8 cellular contexts compared by ENCODE assay signal in genomic region chr1:148402152-148403084, GRCh38.
A peak's percentile ranks its signal among the peaks of the same experiment; 100 is the strongest.
DNase-seq lines count a peak whose midpoint lies in the region; ATAC-seq and TF ChIP-seq lines count a peak whose summit lies in the region.
"Not testable (repeated sequence)": the region's sequence is repeated elsewhere in the genome, so short reads cannot be mapped to it uniquely, and the experiment has no call there.

No MANE protein-coding gene starts in this region.

- H3K4me2 ChIP-seq in OCI-LY1 (ENCODE audit: low read length) = peak overlapping the region; percentile 61

- not testable (repeated sequence) for H3K9me3 Mint-ChIP-seq in CD14-positive monocyte

- H3K36me3 Mint-ChIP-seq in CD14-positive monocyte = not testable (repeated sequence)

- not testable (repeated sequence) for H3K9me3 ChIP-seq in OCI-LY1 (ENCODE audit: low read length); endocrine pancreas (ENCODE audit: control insufficient read depth, low read length)

- peak overlapping the region; percentile 72 for H3K4me3 ChIP-seq in OCI-LY1 (ENCODE audit: low read depth, low read length, poor library complexity, severe bottlenecking)
- H3K4me3 ChIP-seq in endocrine pancreas (ENCODE audit: control insufficient read depth, insufficient read depth, low read length) = peak overlapping the region; percentile 86

- H3K9ac ChIP-seq in OCI-LY1 (ENCODE audit: low read length) (peak overlapping the region; percentile 80), endocrine pancreas (ENCODE audit: control insufficient read depth, insufficient read depth, low read length) (peak overlapping the region; percentile 83)

- H3K79me2 ChIP-seq in OCI-LY1 (ENCODE audit: insufficient read depth, low read length) = not testable (repeated sequence)

- H4K20me1 ChIP-seq in OCI-LY1 (ENCODE audit: insufficient read depth, low read length) = not testable (repeated sequence)

- peak; percentile 90 for DNase-seq in CD14-positive monocyte (ENCODE audit: low spot score)
- DNase-seq in activated CD8-positive, alpha-beta memory T cell treated with anti-CD3 and anti-CD28 coated beads, Interleukin-2, amount 50 U/mL, for 24 hours (ENCODE audit: extremely low read depth) = peak; percentile 66
- DNase-seq in lung microvascular endothelial cell (ENCODE audit: low read depth in 2 of 2) = peak; percentile 42 to 62
- DNase-seq in stimulated activated CD4-positive, alpha-beta T cell treated with anti-CD3 and anti-CD28 coated beads, Interleukin-2, amount 100 ng/mL, for 48 hours = peak; percentile 70

- H3K27ac Mint-ChIP-seq in CD14-positive monocyte = peak overlapping the region; percentile 97 to 100 (median 99)

- H3K4me1 Mint-ChIP-seq in CD14-positive monocyte = peaks cover 17% of the 10 kb centered on the region

- H2AFZ ChIP-seq in OCI-LY1 (ENCODE audit: low read length) = not testable (repeated sequence)

- not testable (repeated sequence) for H3K27me3 ChIP-seq in OCI-LY1 (ENCODE audit: insufficient read depth, low read length); endocrine pancreas (ENCODE audit: control insufficient read depth, insufficient read depth, low read length)

- H3K9me2 ChIP-seq in OCI-LY1 (ENCODE audit: low read depth, low read length) = not testable (repeated sequence)

- H3K4me3 Mint-ChIP-seq in CD14-positive monocyte = peak overlapping the region; percentile 98 to 100

- not testable (repeated sequence) for H3K36me3 ChIP-seq in OCI-LY1 (ENCODE audit: insufficient read depth, low read length); endocrine pancreas (ENCODE audit: control insufficient read depth, insufficient read depth, low read length)

- intact Hi-C loops in CD14-positive monocyte (cut with micrococcal nuclease) = not testable (repeated sequence)

- ATAC-seq in GM19395 (IDR thresholded peaks at IDR 0.05; ENCODE audit: unreplicated experiment) (peak; percentile 91), HG03442 (IDR thresholded peaks at IDR 0.05; ENCODE audit: unreplicated experiment) (peak; percentile 86)

- H3K27me3 Mint-ChIP-seq in CD14-positive monocyte (ENCODE audit: low read depth in 3 of 3) = not testable (repeated sequence)

- H3K4me1 ChIP-seq in OCI-LY1 (ENCODE audit: insufficient read depth, low read length, severe bottlenecking) = peaks cover 18% of the 10 kb centered on the region
- H3K4me1 ChIP-seq in endocrine pancreas (ENCODE audit: control insufficient read depth, insufficient read depth, low read length) = not testable (repeated sequence)

- not testable (repeated sequence) for TF ChIP-seq CTCF in CD14-positive monocyte (IDR thresholded peaks at IDR 0.05); OCI-LY1 (IDR thresholded peaks at IDR 0.05; ENCODE audit: low read length)

- H3K27ac ChIP-seq in OCI-LY1 (ENCODE audit: low read depth, low read length, poor library complexity, severe bottlenecking) = peak overlapping the region; percentile 71

- not testable (repeated sequence) for H3F3A ChIP-seq in OCI-LY1 (ENCODE audit: insufficient read depth, low read length)

Comparison
In these comparisons a context has a peak if more than half of its experiments do, and no peak if none do; other contexts are left out.
1. Peak in every context shown above with its lines: DNase-seq, ATAC-seq, H3K4me3 ChIP-seq and H3K27ac ChIP-seq.